8 cellular contexts compared by ENCODE assay signal in the genomic region with DNA sequence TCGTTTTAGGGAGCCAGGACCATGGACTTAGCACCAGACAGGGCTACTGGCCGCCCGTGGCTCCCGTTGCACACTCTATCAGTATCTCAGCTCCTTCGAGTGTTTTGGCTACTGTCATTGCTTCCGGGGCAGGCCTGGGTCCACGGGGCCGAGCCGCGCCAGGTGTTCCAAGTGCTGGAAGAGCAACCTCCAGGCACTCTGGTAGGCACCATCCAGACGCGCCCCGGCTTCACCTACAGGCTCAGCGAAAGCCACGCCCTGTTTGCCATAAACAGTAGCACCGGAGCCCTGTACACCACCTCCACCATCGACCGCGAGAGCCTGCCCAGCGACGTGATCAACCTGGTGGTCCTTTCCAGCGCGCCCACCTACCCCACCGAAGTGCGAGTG. TPM values are rescaled to one million over a fixed set of nuclear protein-coding genes. Genes with fewer than 3 reads are reported as not detected.
DNase-seq lines count a peak whose midpoint lies in the region; ATAC-seq and TF ChIP-seq lines count a peak whose summit lies in the region.

No MANE protein-coding gene starts in this region.

- BruUV-seq in A673 (replicated peaks; lab: Mats Ljungman, UMichigan): no TSS peak

- peak; percentile 47 for DNase-seq in A673 (ENCODE audit: low spot score)
- peak; percentile 52 for DNase-seq in H7
- DNase-seq in activated T-helper 2 cell treated with anti-CD3 and anti-CD28 coated beads, Interferon-gamma antibody, Interleukin-2, Interleukin-4, amounts not matched to agents 10 μg/mL and 5 μg/mL and 100 μg/mL, durations not matched to agents 14 hours and 24 hours and 36 hours (ENCODE audit: low spot score): no peak
- peak; percentile 40 to 77 (median 71) for DNase-seq in right cardiac atrium
- peak; percentile 85 for DNase-seq in retina
- DNase-seq in inferior parietal cortex (ENCODE audit: extremely low spot score): no peak
- DNase-seq in NCI-H1694 treated with DMSO at 0.1 percent for 48 hours (lab: John Stamatoyannopoulos, UW): no peak
- no peak for DNase-seq in SIG-M5 (lab: John Stamatoyannopoulos, UW)

- peak overlapping the region; percentile 77 for H3K4me3 Mint-ChIP-seq in activated T-helper 2 cell treated with anti-CD3 and anti-CD28 coated beads, Interferon-gamma antibody, Interleukin-2, Interleukin-4, amounts not matched to agents 10 μg/mL and 5 μg/mL and 100 μg/mL, durations not matched to agents 14 hours and 24 hours and 36 hours (ENCODE audit: low read depth)

- H3K27ac ChIP-seq in A673 (ENCODE audit: low read depth, low read length, poor library complexity, severe bottlenecking) (peak overlapping the region; percentile 84), right cardiac atrium (ENCODE audit: low read length) (peak overlapping the region; percentile 91)

- TF ChIP-seq CTCF in A673 (conservative IDR thresholded peaks at IDR 0.05; ENCODE audit: low read depth, low read length): no peak

- no peaks in the 10 kb centered on the region for H3K36me3 Mint-ChIP-seq in activated T-helper 2 cell treated with anti-CD3 and anti-CD28 coated beads, Interferon-gamma antibody, Interleukin-2, Interleukin-4, amounts not matched to agents 10 μg/mL and 5 μg/mL and 100 μg/mL, durations not matched to agents 14 hours and 24 hours and 36 hours (ENCODE audit: low read depth)

- H3K9me3 ChIP-seq in A673 (ENCODE audit: low read depth, low read length, poor library complexity, severe bottlenecking): no peaks in the 10 kb centered on the region
- H3K9me3 ChIP-seq in right cardiac atrium (ENCODE audit: control insufficient read depth, low read length): no peaks in the 10 kb centered on the region

- WGBS in right cardiac atrium: under 1% methylated on average over 25 of the region's 25 CpGs

- H3K4me3 ChIP-seq in A673 (ENCODE audit: low read depth, low read length, poor library complexity, severe bottlenecking) (peak overlapping the region; percentile 85), H7 (ENCODE audit: insufficient read depth, low read depth, low read length) (peak overlapping the region; percentile 74), right cardiac atrium (ENCODE audit: low read length) (peak overlapping the region; percentile 81)

- H3K27ac Mint-ChIP-seq in activated T-helper 2 cell treated with anti-CD3 and anti-CD28 coated beads, Interferon-gamma antibody, Interleukin-2, Interleukin-4, amounts not matched to agents 10 μg/mL and 5 μg/mL and 100 μg/mL, durations not matched to agents 14 hours and 24 hours and 36 hours: no peak overlapping the region

- H3K27me3 Mint-ChIP-seq in activated T-helper 2 cell treated with anti-CD3 and anti-CD28 coated beads, Interferon-gamma antibody, Interleukin-2, Interleukin-4, amounts not matched to agents 10 μg/mL and 5 μg/mL and 100 μg/mL, durations not matched to agents 14 hours and 24 hours and 36 hours (ENCODE audit: low read depth): peaks cover 52% of the 10 kb centered on the region

- H3K4me1 ChIP-seq in A673 (ENCODE audit: insufficient read depth, low read length, poor library complexity, severe bottlenecking): peaks cover 30% of the 10 kb centered on the region
- peaks cover 6% of the 10 kb centered on the region for H3K4me1 ChIP-seq in right cardiac atrium (ENCODE audit: control insufficient read depth, insufficient read depth, low read length)

- H3K36me3 ChIP-seq in A673 (ENCODE audit: insufficient read depth, low read length, poor library complexity, severe bottlenecking): peaks cover 34% of the 10 kb centered on the region
- no peaks in the 10 kb centered on the region for H3K36me3 ChIP-seq in H7 (replicated peaks; ENCODE audit: control insufficient read depth, insufficient read depth, low read length)

- POLR2A ChIA-PET in A673 (lab: Charles Lee; ENCODE audit: low non-redundant PET): no interaction called here

- peak in 1 of 2 donors; percentile 6 for ATAC-seq in right cardiac atrium

- no peaks in the 10 kb centered on the region for H3K9me3 Mint-ChIP-seq in activated T-helper 2 cell treated with anti-CD3 and anti-CD28 coated beads, Interferon-gamma antibody, Interleukin-2, Interleukin-4, amounts not matched to agents 10 μg/mL and 5 μg/mL and 100 μg/mL, durations not matched to agents 14 hours and 24 hours and 36 hours

- CTCF ChIA-PET in A673 (lab: Charles Lee): no interaction called here

- intact Hi-C loops in A673 (cut with micrococcal nuclease; ENCODE audit: unreplicated experiment): loop anchor here (5.0 kb wide), 2 partner anchors 511 to 1641 kb away; no protein-coding TSS in a partner anchor
- intact Hi-C loops in activated T-helper 2 cell treated with anti-CD3 and anti-CD28 coated beads, Interferon-gamma antibody, Interleukin-2, Interleukin-4, amounts not matched to agents 10 μg/mL and 5 μg/mL and 100 μg/mL, durations not matched to agents 14 hours and 24 hours and 36 hours (cut with micrococcal nuclease): loop anchor here (10.0 kb wide), 1 partner anchor 1288 kb away; no protein-coding TSS in a partner anchor
- intact Hi-C loops in right cardiac atrium (cut with DNase I): loop anchor here in 2 of 4 donors (5.0 to 10.0 kb wide), 2 partner anchors 426 to 1288 kb away; no protein-coding TSS in a partner anchor

- peaks cover 14% of the 10 kb centered on the region for H3K4me1 Mint-ChIP-seq in activated T-helper 2 cell treated with anti-CD3 and anti-CD28 coated beads, Interferon-gamma antibody, Interleukin-2, Interleukin-4, amounts not matched to agents 10 μg/mL and 5 μg/mL and 100 μg/mL, durations not matched to agents 14 hours and 24 hours and 36 hours (ENCODE audit: low read depth)

- H3K27me3 ChIP-seq in A673 (replicated peaks; ENCODE audit: insufficient read depth, low read depth, low read length, poor library complexity) (no peaks in the 10 kb centered on the region), H7 (ENCODE audit: control insufficient read depth, insufficient read depth, low read length) (peaks cover 27% of the 10 kb centered on the region), right cardiac atrium (ENCODE audit: control insufficient read depth, insufficient read depth) (no peaks in the 10 kb centered on the region)

RNA-seq across cellular contexts. Expression of a gene that starts 1.6 kb away (rescaled TPM):
- total RNA-seq in A673 (2021) (31.3 and 33.6 TPM in 2 replicates), right cardiac atrium (10 to 100 TPM; 13.0 to 18.7 (median 13.6) TPM)
- total RNA-seq in H7 (2014; rRNA removed; shearing (Covaris generic)): 2.2 and 4.0 TPM in 2 replicates
- total RNA-seq in activated T-helper 2 cell treated with anti-CD3 and anti-CD28 coated beads, Interferon-gamma antibody, Interleukin-2, Interleukin-4, amounts not matched to agents 10 μg/mL and 5 μg/mL and 100 μg/mL, durations not matched to agents 14 hours and 24 hours and 36 hours: not detected in 2 replicates
- polyA plus RNA-seq in right cardiac atrium: 2.8 TPM

Comparison
In these comparisons a context has a peak if more than half of its experiments do, and no peak if none do; other contexts are left out.
1. DNase-seq: peak in A673 (single experiment), H7 (single experiment), right cardiac atrium (3 of 3) and retina (single experiment); none in activated T-helper 2 cell treated with anti-CD3 and anti-CD28 coated beads, Interferon-gamma antibody, Interleukin-2, Interleukin-4, amounts not matched to agents 10 μg/mL and 5 μg/mL and 100 μg/mL, durations not matched to agents 14 hours and 24 hours and 36 hours (single experiment), inferior parietal cortex (single experiment), NCI-H1694 treated with DMSO at 0.1 percent for 48 hours (single experiment) and SIG-M5 (single experiment).
2. Peak in every context shown above with its lines, with median percentiles within 50 percentile points of each other: H3K4me3 ChIP-seq.